In genomic region chr7:128304212-128304611, GRCh38 we compare ENCODE assay signal across 28 cellular contexts. TPM values are rescaled to one million over a fixed set of nuclear protein-coding genes. Genes with fewer than 3 reads are reported as not detected.
DNase-seq lines count a peak whose midpoint lies in the region; ATAC-seq and TF ChIP-seq lines count a peak whose summit lies in the region.
"Had no signal": no experiment of that assay in that cellular context is flagged by ENCODE, and none has a peak within 500 bp of the region (broad histone marks: within the 10 kb centered on the region; RNA-seq: fewer than 3 reads in every experiment).

No MANE protein-coding gene starts in this region.

- H3K27ac Mint-ChIP-seq in osteocyte (ENCODE audit: unreplicated experiment) = no peak overlapping the region
- H3K27ac Mint-ChIP-seq: T-helper 17 cell had no signal

- no peak for ATAC-seq in Right ventricle myocardium inferior
- ATAC-seq: HCT116; left cardiac atrium; naive thymus-derived CD8-positive, alpha-beta T cell; T-helper 17 cell had no signal

- H3K9me3 Mint-ChIP-seq in osteocyte (ENCODE audit: unreplicated experiment) = no peaks in the 10 kb centered on the region
- H3K9me3 Mint-ChIP-seq: naive thymus-derived CD8-positive, alpha-beta T cell had no signal

- no peaks in the 10 kb centered on the region for H3K27me3 Mint-ChIP-seq in osteocyte (ENCODE audit: unreplicated experiment)
- H3K27me3 Mint-ChIP-seq: naive thymus-derived CD8-positive, alpha-beta T cell; T-helper 17 cell had no signal

- in situ Hi-C loops in G401 (cut with HindIII; ENCODE audit: low sequenced_read_pairs) = no loop called here

- H3K4me3 ChIP-seq in epithelial cell of esophagus (ENCODE audit: low read length) = no peak overlapping the region
- H3K4me3 ChIP-seq: cardiac muscle cell, esophagus muscularis mucosa, ovary, sigmoid colon, SJCRH30, upper lobe of left lung had no signal

- H3K36me3 Mint-ChIP-seq in osteocyte (ENCODE audit: unreplicated experiment) = peaks cover 40% of the 10 kb centered on the region

- TF ChIP-seq CTCF in epithelial cell of esophagus (IDR thresholded peaks at IDR 0.05; ENCODE audit: insufficient read depth, low read depth, low read length, missing control alignments) = no peak
- TF ChIP-seq CTCF in osteocyte (IDR thresholded peaks at IDR 0.05) = no peak

- H3K4me1 Mint-ChIP-seq in osteocyte (ENCODE audit: unreplicated experiment) = no peaks in the 10 kb centered on the region

- H3K4me3 Mint-ChIP-seq in osteocyte (ENCODE audit: unreplicated experiment) = no peak overlapping the region
- H3K4me3 Mint-ChIP-seq: naive thymus-derived CD8-positive, alpha-beta T cell; T-helper 17 cell had no signal

- DNase-seq in G401 (ENCODE audit: low spot score) = peak; percentile 49
- DNase-seq in NCI-H446 (lab: John Stamatoyannopoulos, UW) = peak; percentile 44 to 84
- DNase-seq in epithelial cell of esophagus (ENCODE audit: low read depth) = peak; percentile 48
- DNase-seq in pons (ENCODE audit: low spot score) = peak; percentile 85
- no peak for DNase-seq in activated CD4-positive, alpha-beta T cell treated with anti-CD3 and anti-CD28 coated beads, Interleukin-2, amount 50 U/mL, for 4 hours
- no peak for DNase-seq in DMS53 treated with DMSO at 0.1 percent for 48 hours (lab: John Stamatoyannopoulos, UW; ENCODE audit: unreplicated experiment)
- DNase-seq in Right ventricle myocardium inferior (ENCODE audit: missing footprints) = no peak
- no peak for DNase-seq in osteocyte (ENCODE audit: extremely low spot score, unreplicated experiment)
- DNase-seq: activated CD4-positive, alpha-beta T cell treated with anti-CD3 and anti-CD28 coated beads, Interleukin-2, amount 50 U/mL, for 1 hour; activated naive CD4-positive, alpha-beta T cell; activated T-cell treated with anti-CD3 and anti-CD28 coated beads, Interleukin-2, amount 50 U/mL, for 1 hour; amniotic stem cell; glutamatergic neuron; left cardiac atrium; mesendoderm; naive thymus-derived CD8-positive, alpha-beta T cell; NCI-H1105; NCI-H748 treated with DMSO at 0.1 percent for 48 hours; ovary; sigmoid colon; SJCRH30; stimulated activated naive CD4-positive, alpha-beta T cell; T-helper 17 cell; upper lobe of left lung had no signal

- intact Hi-C loops in Right ventricle myocardium inferior (cut with DNase I) = no loop called here

RNA-seq across cellular contexts. Expression of gene RBM28, which starts 39.5 kb away (rescaled TPM):
- total RNA-seq in G401 (2014; rRNA removed; shearing (Covaris generic)) = 20.6 and 58.3 TPM in 2 replicates
- total RNA-seq in Right ventricle myocardium inferior (31.7 TPM), osteocyte (45.6 and 46.1 TPM in 2 replicates)

RNA-seq across cellular contexts. Expression of gene PRRT4, which starts 57.3 kb away (rescaled TPM):
- 0.78 TPM in 1 of 2 replicates, not detected in the other for total RNA-seq in G401 (2014; rRNA removed; shearing (Covaris generic))
- total RNA-seq in Right ventricle myocardium inferior (2.7 TPM), osteocyte (0.44 and 0.54 TPM in 2 replicates)
- total RNA-seq: dermis microvascular lymphatic vessel endothelial cell had no signal

Comparison
In these comparisons a context has a peak if more than half of its experiments do, and no peak if none do; other contexts are left out.
1. DNase-seq: peak in G401 (single experiment), NCI-H446 (2 of 2), epithelial cell of esophagus (single experiment) and pons (single experiment); none in activated CD4-positive, alpha-beta T cell treated with anti-CD3 and anti-CD28 coated beads, Interleukin-2, amount 50 U/mL, for 4 hours (0 of 2), DMS53 treated with DMSO at 0.1 percent for 48 hours (single experiment), Right ventricle myocardium inferior (single experiment) and osteocyte (single experiment).